33 cellular contexts compared by ENCODE assay signal in genomic region chr7:147539685-147540084, GRCh38.
"Had no signal": no experiment of that assay in that cellular context is flagged by ENCODE, and none has a peak within 500 bp of the region (broad histone marks: within the 10 kb centered on the region; RNA-seq: fewer than 3 reads in every experiment).

No MANE protein-coding gene starts in this region.

- DNase-seq: activated B cell treated with CpG ODN at 0.5 μM for 24 hours; activated CD4-positive, alpha-beta memory T cell treated with anti-CD3 and anti-CD28 coated beads for 36 hours; activated CD4-positive, alpha-beta T cell treated with anti-CD3 and anti-CD28 coated beads for 4 hours; activated CD4-positive, alpha-beta T cell treated with anti-CD3 and anti-CD28 coated beads, Interleukin-2, amount 50 U/mL, for 1 hour; activated CD4-positive, CD25-positive, alpha-beta regulatory T cell treated with anti-CD3 and anti-CD28 coated beads, Interleukin-2, amount 50 U/mL, for 72 hours; activated CD8-positive, alpha-beta memory T cell treated with anti-CD3 and anti-CD28 coated beads, Interleukin-2, amount 50 U/mL, for 4 hours; activated gamma-delta T cell treated with Interleukin-2 at 50 U/mL for 16 hours; activated naive CD4-positive, alpha-beta T cell treated with anti-CD3 and anti-CD28 coated beads for 36 hours; activated T-cell treated with anti-CD3 and anti-CD28 coated beads for 4 hours; activated T-cell treated with anti-CD3 and anti-CD28 coated beads, Interleukin-2, amount 50 U/mL, for 4 hours; anterior cingulate cortex; caudate nucleus; cerebellar nuclear complex; MM.1S; NCI-H1092 treated with DMSO at 0.1 percent for 48 hours; NCI-H1417; NCI-H146; NCI-H187; NCI-H2029 treated with DMSO at 0.1 percent for 48 hours; NCI-H2227 treated with DMSO at 0.1 percent for 48 hours; NCI-H446 treated with DMSO at 0.1 percent for 48 hours; NCI-H524; NCI-H69; NCI-H82; PC-9; SHP77 treated with DMSO at 0.1 percent for 48 hours; SW 1271; T-helper 1 cell; T-helper 2 cell; T-helper 9 cell had no signal

- H3K36me3 Mint-ChIP-seq: activated CD4-positive, alpha-beta memory T cell treated with anti-CD3 and anti-CD28 coated beads for 36 hours; activated naive CD4-positive, alpha-beta T cell treated with anti-CD3 and anti-CD28 coated beads, Interleukin-2, amount 50 U/mL, for 72 hours; brain had no signal

- H3K4me3 Mint-ChIP-seq: activated B cell treated with CpG ODN at 0.5 μM for 24 hours; activated CD4-positive, alpha-beta memory T cell treated with anti-CD3 and anti-CD28 coated beads for 36 hours; activated naive CD4-positive, alpha-beta T cell treated with anti-CD3 and anti-CD28 coated beads for 36 hours; activated T-cell treated with anti-CD3 and anti-CD28 coated beads, Interleukin-2, amount 50 U/mL, for 4 hours; activated T-helper 1 cell treated with anti-CD3 and anti-CD28 coated beads, Interleukin-12 subunit alpha, Interleukin-12 subunit beta, Interleukin-2, Interleukin-4 antibody, amounts not matched to agents 30 ng/mL and 10 ng/mL and 1 ng/mL, durations not matched to agents 14 hours and 24 hours and 36 hours; brain had no signal

- H3K27me3 Mint-ChIP-seq: activated B cell treated with CpG ODN at 0.5 μM for 24 hours; activated CD4-positive, alpha-beta memory T cell treated with anti-CD3 and anti-CD28 coated beads for 36 hours; brain had no signal

- H3K4me1 Mint-ChIP-seq: activated B cell treated with CpG ODN at 0.5 μM for 24 hours had no signal

- H3K27ac Mint-ChIP-seq: activated B cell treated with CpG ODN at 0.5 μM for 24 hours; activated CD4-positive, alpha-beta memory T cell treated with anti-CD3 and anti-CD28 coated beads for 36 hours; activated naive CD4-positive, alpha-beta T cell treated with anti-CD3 and anti-CD28 coated beads for 36 hours; activated naive CD4-positive, alpha-beta T cell treated with anti-CD3 and anti-CD28 coated beads, Interleukin-2, amount 50 U/mL, for 72 hours; activated T-helper 1 cell treated with anti-CD3 and anti-CD28 coated beads, Interleukin-12 subunit alpha, Interleukin-12 subunit beta, Interleukin-2, Interleukin-4 antibody, amounts not matched to agents 30 ng/mL and 10 ng/mL and 1 ng/mL, durations not matched to agents 14 hours and 24 hours and 36 hours; brain had no signal
